ENCODE assay signal across 8 cellular contexts in genomic region chr10:50511512-50512213, GRCh38.
DNase-seq lines count a peak whose midpoint lies in the region; ATAC-seq, FAIRE-seq and TF ChIP-seq lines count a peak whose summit lies in the region.

No MANE protein-coding gene starts in this region.

- DNase-seq in H54 (ENCODE audit: insufficient read length, low spot score) (no peak), Panc1 (ENCODE audit: low read depth, low spot score) (no peak), foreskin fibroblast (peak; percentile 9 to 32), pons (ENCODE audit: low spot score) (no peak), upper lobe of right lung (no peak), HEK293T (ENCODE audit: extremely low spot score) (no peak)

- no peak overlapping the region for H3K4me3 ChIP-seq in Panc1 (ENCODE audit: low read depth in 2 of 2, low read length in 2 of 2)
- H3K4me3 ChIP-seq in foreskin fibroblast (ENCODE audit: low read depth in 1 of 2, low read length in 2 of 2): no peak overlapping the region
- H3K4me3 ChIP-seq in upper lobe of right lung: no peak overlapping the region

- TF ChIP-seq CTCF in Panc1 (IDR thresholded peaks at IDR 0.05): no peak
- no peak for TF ChIP-seq CTCF in foreskin fibroblast (IDR thresholded peaks at IDR 0.05; ENCODE audit: low read depth, low read length)
- TF ChIP-seq CTCF in upper lobe of right lung (IDR thresholded peaks at IDR 0.05): no peak

- no TSS peak for BruUV-seq in Panc1 (replicated peaks; lab: Mats Ljungman, UMichigan)

- H3K9me3 ChIP-seq in Panc1 (ENCODE audit: control insufficient read depth, insufficient read depth, low read depth, low read length) (no peaks in the 10 kb centered on the region), upper lobe of right lung (no peaks in the 10 kb centered on the region)

- no peak for TF ChIP-seq POLR2A in H54 (IDR thresholded peaks at IDR 0.05; ENCODE audit: low read depth, low read length)

- H3K36me3 ChIP-seq in Panc1 (ENCODE audit: control insufficient read depth, insufficient read depth, low read length): no peaks in the 10 kb centered on the region
- H3K36me3 ChIP-seq in upper lobe of right lung: no peaks in the 10 kb centered on the region

- H3K27me3 ChIP-seq in Panc1 (ENCODE audit: control insufficient read depth, insufficient read depth, low read length) (no peaks in the 10 kb centered on the region), upper lobe of right lung (no peaks in the 10 kb centered on the region)

- in situ Hi-C loops in Panc1 (cut with HindIII; ENCODE audit: low pct_unique_long_range_greater_than_20kb, low sequenced_read_pairs): no loop called here

- POLR2A ChIA-PET in Panc1 (lab: Charles Lee): no interaction called here
- POLR2A ChIA-PET in HEK293T (lab: Yijun Ruan, JAX): no interaction called here

- H3K27ac ChIP-seq in Panc1 (ENCODE audit: low read length) (no peak overlapping the region), upper lobe of right lung (no peak overlapping the region)

- H3K4me1 ChIP-seq in Panc1 (ENCODE audit: control insufficient read depth, insufficient read depth, low read length) (no peaks in the 10 kb centered on the region; the same call in 1 of the 2 replicates), upper lobe of right lung (peaks cover 3% of the 10 kb centered on the region)

- peak; percentile 27 for FAIRE-seq in H54 (lab: Jason Lieb, UNC)

- intact Hi-C loops in Panc1 (cut with micrococcal nuclease; ENCODE audit: unreplicated experiment) (no loop called here), upper lobe of right lung (cut with DNase I) (no loop called here)

- ATAC-seq in GM18498 (IDR thresholded peaks at IDR 0.05; ENCODE audit: unreplicated experiment) (peak; percentile 34), Panc1 (peak; percentile 56), upper lobe of right lung (no peak), GM19328 (IDR thresholded peaks at IDR 0.05; ENCODE audit: unreplicated experiment) (no peak)

- CTCF ChIA-PET in Panc1 (lab: Charles Lee) (no interaction called here), HEK293T (lab: Yijun Ruan, JAX) (no interaction called here)

TF ChIP-seq in HEK293T, 16 proteins besides CTCF, POLR2A, EP300 and RAD21:
- no peak for TF ChIP-seq LEF1 (IDR thresholded peaks at IDR 0.05; ENCODE audit: borderline replicate concordance)
- TF ChIP-seq L3MBTL2 (conservative IDR thresholded peaks at IDR 0.05): no peak
- TF ChIP-seq SUZ12 (IDR thresholded peaks at IDR 0.05): no peak
- TF ChIP-seq ELF4 (IDR thresholded peaks at IDR 0.05): no peak
- TF ChIP-seq HDGF (IDR thresholded peaks at IDR 0.05; ENCODE audit: borderline replicate concordance): no peak
- no peak for TF ChIP-seq FOXA1 (IDR thresholded peaks at IDR 0.05)
- no peak for TF ChIP-seq ARNT (IDR thresholded peaks at IDR 0.05)
- TF ChIP-seq BHLHE40 (IDR thresholded peaks at IDR 0.05; ENCODE audit: borderline replicate concordance): no peak
- TF ChIP-seq SP1 (IDR thresholded peaks at IDR 0.05): no peak
- TF ChIP-seq CTBP1 (IDR thresholded peaks at IDR 0.05; ENCODE audit: borderline replicate concordance): no peak

Comparison
In these comparisons a context has a peak if more than half of its experiments do, and no peak if none do; other contexts are left out.
1. ATAC-seq: peak in GM18498 (single experiment) and Panc1 (single experiment); none in upper lobe of right lung (single experiment) and GM19328 (single experiment).
2. DNase-seq: peak in foreskin fibroblast (2 of 2); none in H54 (single experiment), Panc1 (single experiment), pons (single experiment), upper lobe of right lung (single experiment) and HEK293T (single experiment).